Comparison of ENCODE assay signal across 28 cellular contexts in the genomic region with DNA sequence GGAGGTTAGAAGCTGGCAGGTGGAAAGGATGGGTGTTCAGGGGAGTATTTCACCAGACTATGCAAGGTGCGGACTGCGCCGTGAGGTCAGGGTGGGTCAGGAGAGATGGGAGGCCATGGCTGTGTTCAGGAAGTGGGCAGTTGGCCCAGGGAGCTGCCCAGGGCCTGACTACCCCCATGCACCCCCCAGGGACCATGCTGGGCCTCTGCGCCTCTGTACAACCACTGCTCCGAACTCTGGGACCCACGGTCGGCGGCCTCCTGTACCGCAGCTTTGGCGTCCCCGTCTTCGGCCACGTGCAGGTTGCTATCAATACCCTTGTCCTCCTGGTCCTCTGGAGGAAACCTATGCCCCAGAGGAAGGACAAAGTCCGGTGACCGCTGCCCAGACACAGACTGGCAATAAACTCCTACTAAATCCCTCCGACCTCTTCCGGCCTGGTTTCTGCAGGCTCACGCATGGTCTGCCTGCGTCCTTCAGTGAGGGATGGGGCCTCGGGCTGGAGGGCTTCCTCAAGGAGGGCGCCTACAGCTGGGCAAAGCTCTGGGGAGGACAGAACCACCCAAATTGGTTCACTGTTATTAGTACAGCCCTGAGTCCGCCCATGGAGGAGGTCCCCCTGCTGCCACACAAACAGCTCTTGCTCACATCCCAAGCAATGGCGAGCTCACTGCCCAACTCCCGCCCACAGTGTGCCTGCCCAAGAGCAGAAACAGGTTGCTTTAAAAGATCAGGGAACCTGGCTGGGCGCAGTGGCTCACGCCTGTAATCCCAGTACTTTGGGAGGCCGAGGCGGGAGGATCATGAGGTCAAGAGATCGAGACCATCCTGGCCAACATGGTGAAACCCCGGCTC. TPM values are rescaled to one million over a fixed set of nuclear protein-coding genes. Genes with fewer than 3 reads are reported as not detected.
DNase-seq lines count a peak whose midpoint lies in the region; ATAC-seq and TF ChIP-seq lines count a peak whose summit lies in the region.
"Had no signal": no experiment of that assay in that cellular context is flagged by ENCODE, and none has a peak within 500 bp of the region (broad histone marks: within the 10 kb centered on the region; RNA-seq: fewer than 3 reads in every experiment).

No MANE protein-coding gene starts in this region.

- H3F3A ChIP-seq in smooth muscle cell (ENCODE audit: low read depth) = no peaks in the 10 kb centered on the region

- POLR2A ChIA-PET in RWPE1 (lab: Yijun Ruan, JAX; ENCODE audit: low non-redundant PET) = interaction anchor here (1.7 kb wide), 1 partner anchor 23 kb away, joined by 6 read pairs; a partner anchor contains a TSS

- H4K20me1 ChIP-seq in smooth muscle cell (ENCODE audit: low read depth) = peaks cover 25% of the 10 kb centered on the region

- intact Hi-C loops in left ventricle myocardium superior (cut with micrococcal nuclease) (no loop called here), right lobe of liver (cut with DNase I) (no loop called here), thyroid gland (cut with DNase I) (no loop called here)

- H2AFZ ChIP-seq in smooth muscle cell (ENCODE audit: low read depth) = no peak overlapping the region

- TF ChIP-seq POLR2A in right lobe of liver (IDR thresholded peaks at IDR 0.05) (no peak), thyroid gland (IDR thresholded peaks at IDR 0.05) (no peak)

- ATAC-seq in left ventricle myocardium superior = no peak
- ATAC-seq in right lobe of liver = peak in 2 of 4 donors; percentile 4 to 9
- no peak for ATAC-seq in HG03139 (IDR thresholded peaks at IDR 0.05; ENCODE audit: unreplicated experiment)
- ATAC-seq: activated CD8-positive, alpha-beta memory T cell treated with anti-CD3 and anti-CD28 coated beads, Interleukin-2, amount 10 ng/mL, durations not matched to agents 7 days and 5 days; effector memory CD8-positive, alpha-beta T cell; T-cell had no signal

- H3K27me3 ChIP-seq in right atrium auricular region (peaks cover 0 to 6% of the 10 kb centered on the region in 2 donors), right lobe of liver (no peaks in the 10 kb centered on the region), thyroid gland (no peaks in the 10 kb centered on the region), smooth muscle cell (ENCODE audit: low read depth) (no peaks in the 10 kb centered on the region)

- H3K4me3 ChIP-seq in right atrium auricular region (no peak overlapping the region), right lobe of liver (no peak overlapping the region), thyroid gland (replicated peaks in 1 of 3) (no peak overlapping the region), smooth muscle cell (no peak overlapping the region)
- H3K4me3 ChIP-seq: lung, tibial nerve had no signal

- 81% methylated on average over 6 of the region's 30 CpGs for WGBS in right lobe of liver (ENCODE audit: insufficient coverage, low coverage, low lambda C conversion rate, missing lambda C conversion rate)
- 86 to 91% methylated on average over 29 to 30 of the region's 30 CpGs for WGBS in thyroid gland, 2 donors
- 91% methylated on average over 30 of the region's 30 CpGs for WGBS in smooth muscle cell (ENCODE audit: low lambda C conversion rate)

- H3K9ac ChIP-seq in smooth muscle cell (ENCODE audit: low read depth) = no peak overlapping the region

- H3K4me2 ChIP-seq in smooth muscle cell = no peak overlapping the region

- H3K27ac ChIP-seq in right atrium auricular region (no peak overlapping the region), RWPE1 (peak overlapping the region; percentile 64), right lobe of liver (no peak overlapping the region), thyroid gland (peak overlapping the region; percentile 26 to 94 (median 42)), smooth muscle cell (ENCODE audit: low read depth) (no peak overlapping the region)

- H3K36me3 ChIP-seq in right atrium auricular region = no peaks in the 10 kb centered on the region
- H3K36me3 ChIP-seq in right lobe of liver = no peaks in the 10 kb centered on the region
- H3K36me3 ChIP-seq in thyroid gland = no peaks in the 10 kb centered on the region
- H3K36me3 ChIP-seq in smooth muscle cell (ENCODE audit: low read depth) = no peaks in the 10 kb centered on the region
- H3K36me3 ChIP-seq: BE2C, tibial nerve had no signal

- peaks cover 15% of the 10 kb centered on the region for H3K79me2 ChIP-seq in smooth muscle cell (ENCODE audit: low read depth)

- H3K9me3 ChIP-seq in right atrium auricular region = no peaks in the 10 kb centered on the region
- H3K9me3 ChIP-seq in right lobe of liver = no peaks in the 10 kb centered on the region
- H3K9me3 ChIP-seq in thyroid gland = no peaks in the 10 kb centered on the region
- H3K9me3 ChIP-seq in smooth muscle cell (replicated peaks; ENCODE audit: low read depth) = no peaks in the 10 kb centered on the region
- H3K9me3 ChIP-seq: BE2C, tibial nerve had no signal

- TF ChIP-seq CTCF in right atrium auricular region (IDR thresholded peaks at IDR 0.05) (no peak), RWPE1 (conservative IDR thresholded peaks at IDR 0.05; ENCODE audit: low read depth) (no peak), right lobe of liver (IDR thresholded peaks at IDR 0.05) (no peak), thyroid gland (IDR thresholded peaks at IDR 0.05) (no peak), smooth muscle cell (IDR thresholded peaks at IDR 0.05; ENCODE audit: borderline replicate concordance, insufficient read depth, poor library complexity, severe bottlenecking) (no peak)

- CTCF ChIA-PET in RWPE1 (lab: Yijun Ruan, JAX) = interaction anchor here (0.9 to 1.1 kb wide), 3 partner anchors 13 to 96 kb away, joined by 3 to 4 read pairs (median 3); no protein-coding TSS in a partner anchor

- H3K4me1 ChIP-seq in right atrium auricular region = peaks cover 0 to 39% of the 10 kb centered on the region in 2 donors
- peaks cover 0 to 15% (median 6%) of the 10 kb centered on the region in 4 donors for H3K4me1 ChIP-seq in right lobe of liver
- peaks cover 30 to 56% of the 10 kb centered on the region in 2 donors for H3K4me1 ChIP-seq in thyroid gland
- H3K4me1 ChIP-seq in smooth muscle cell (ENCODE audit: low read depth) = peaks cover 6% of the 10 kb centered on the region

- DNase-seq in left ventricle myocardium superior (peak; percentile 19), right atrium auricular region (ENCODE audit: low spot score) (no peak), RWPE1 (ENCODE audit: low spot score) (no peak), right lobe of liver (peak in 2 of 3 donors; percentile 32 to 62), thyroid gland (no peak), smooth muscle cell (lab: John Stamatoyannopoulos, UW; ENCODE audit: unreplicated experiment) (no peak), COLO829 (ENCODE audit: low spot score) (no peak)
- DNase-seq: ACHN; activated B cell treated with CpG ODN at 0.5 μM for 24 hours; activated CD4-positive, alpha-beta T cell treated with anti-CD3 and anti-CD28 coated beads, Interleukin-2, amount 50 U/mL, for 4 hours; activated CD8-positive, alpha-beta memory T cell treated with anti-CD3 and anti-CD28 coated beads, Interleukin-2, amount 10 ng/mL, durations not matched to agents 7 days and 5 days; activated gamma-delta T cell treated with Interleukin-2 at 50 U/mL for 16 hours; activated naive CD8-positive, alpha-beta T cell treated with anti-CD3 and anti-CD28 coated beads, Interleukin-2, amount 10 ng/mL, durations not matched to agents 7 days and 5 days; activated T-cell treated with anti-CD3 and anti-CD28 coated beads, Interleukin-2, amount 50 U/mL, for 48 hours; caudate nucleus; cortex of kidney; effector memory CD8-positive, alpha-beta T cell; NCI-H1048; NCI-H1694; NCI-H446; NCI-H774; RPMI8226; T-cell had no signal

RNA-seq across cellular contexts. Expression of gene PHLDA2, which starts 4.2 kb away (rescaled TPM):
- total RNA-seq in left ventricle myocardium superior (0.99 TPM), right atrium auricular region (1 to 10 TPM; 1.8 to 2.6 TPM), right lobe of liver (10 to 100 TPM in 2 of 6 experiments, 1 to 10 TPM in 1, under 1 TPM in 2, not detected in 1; 0.51 to 12.7 (median 5.9) TPM), thyroid gland (1 to 10 TPM in 2 of 4 donors, under 1 TPM in 1, not detected in 1; 0.93 to 3.7 (median 2.3) TPM), smooth muscle cell (11.0 and 21.8 TPM in 2 replicates)
- polyA plus RNA-seq in smooth muscle cell = 89.3 and 90.7 TPM in 2 replicates
- polyA plus RNA-seq: IgD-negative memory B cell had no signal

RNA-seq across cellular contexts. Expression of gene CDKN1C, which starts 39.5 kb away (rescaled TPM):
- 42.0 TPM for total RNA-seq in left ventricle myocardium superior
- total RNA-seq in right atrium auricular region = 10 to 100 TPM; 17.2 to 28.7 TPM
- 1 to 10 TPM; 2.2 to 8.0 (median 3.6) TPM for total RNA-seq in right lobe of liver
- total RNA-seq in thyroid gland = 10 to 100 TPM; 12.6 to 29.7 (median 16.8) TPM
- 171 and 194 TPM in 2 replicates for total RNA-seq in smooth muscle cell
- 303 and 392 TPM in 2 replicates for polyA plus RNA-seq in smooth muscle cell
- polyA plus RNA-seq: IgD-negative memory B cell had no signal

Comparison
In these comparisons a context has a peak if more than half of its experiments do, and no peak if none do; other contexts are left out.
1. DNase-seq: peak in left ventricle myocardium superior (single experiment) and right lobe of liver (2 of 3); none in right atrium auricular region (single experiment), RWPE1 (single experiment), thyroid gland (0 of 2), smooth muscle cell (single experiment) and COLO829 (single experiment).
2. H3K27ac ChIP-seq: peak in RWPE1 (single experiment) and thyroid gland (3 of 3); none in right atrium auricular region (0 of 2), right lobe of liver (0 of 3) and smooth muscle cell (single experiment).